In genomic region chr20:4189375-4189774, GRCh38 we compare ENCODE assay signal across 9 cellular contexts. TPM values are rescaled to one million over a fixed set of nuclear protein-coding genes. Genes with fewer than 3 reads are reported as not detected.
"Had no signal": no experiment of that assay in that cellular context is flagged by ENCODE, and none has a peak within 500 bp of the region (broad histone marks: within the 10 kb centered on the region; RNA-seq: fewer than 3 reads in every experiment).

No MANE protein-coding gene starts in this region.

- H3K4me3 ChIP-seq: GM23338 had no signal

- ATAC-seq: GM23338 had no signal

- FAIRE-seq: H1, H54, HTR-8/SVneo had no signal

- H3K4me2 ChIP-seq: GM23338 had no signal

- DNase-seq: H9, HCEC 1CT, IMR-90, KBM-7 had no signal

RNA-seq across cellular contexts. Expression of gene ADRA1D, which starts 59.7 kb away (rescaled TPM):
- total RNA-seq: HT-29 had no signal
- polyA plus RNA-seq: GM23338 had no signal
